In genomic region chr2:97673187-97673914, GRCh38 we compare ENCODE assay signal across 13 cellular contexts. TPM values are rescaled to one million over a fixed set of nuclear protein-coding genes. Genes with fewer than 3 reads are reported as not detected.
DNase-seq lines count a peak whose midpoint lies in the region; ATAC-seq and TF ChIP-seq lines count a peak whose summit lies in the region.
"Had no signal": no experiment of that assay in that cellular context is flagged by ENCODE, and none has a peak within 500 bp of the region (broad histone marks: within the 10 kb centered on the region; RNA-seq: fewer than 3 reads in every experiment).

No MANE protein-coding gene starts in this region.

- H3K36me3 Mint-ChIP-seq in activated CD8-positive, alpha-beta memory T cell treated with anti-CD3 and anti-CD28 coated beads, Interleukin-2, amount 10 ng/mL, durations not matched to agents 7 days and 5 days, result no peaks in the 10 kb centered on the region
- no peaks in the 10 kb centered on the region for H3K36me3 Mint-ChIP-seq in dendritic cell treated with granulocyte-macrophage colony-stimulating factor and Interleukin-4, amounts not matched to agents 40 ng/mL and 50 ng/mL, for 4 days (ENCODE audit: low read depth)
- H3K36me3 Mint-ChIP-seq: memory B cell had no signal

- peak; percentile 62 for ATAC-seq in activated CD8-positive, alpha-beta memory T cell treated with anti-CD3 and anti-CD28 coated beads, Interleukin-2, amount 10 ng/mL, durations not matched to agents 7 days and 5 days
- ATAC-seq: Right ventricle myocardium inferior had no signal

- no peak overlapping the region for H3K4me3 Mint-ChIP-seq in activated CD8-positive, alpha-beta memory T cell treated with anti-CD3 and anti-CD28 coated beads, Interleukin-2, amount 10 ng/mL, durations not matched to agents 7 days and 5 days
- H3K4me3 Mint-ChIP-seq in dendritic cell treated with granulocyte-macrophage colony-stimulating factor and Interleukin-4, amounts not matched to agents 40 ng/mL and 50 ng/mL, for 4 days, result no peak overlapping the region
- H3K4me3 Mint-ChIP-seq: memory B cell had no signal

- H3K4me1 Mint-ChIP-seq in activated CD8-positive, alpha-beta memory T cell treated with anti-CD3 and anti-CD28 coated beads, Interleukin-2, amount 10 ng/mL, durations not matched to agents 7 days and 5 days, result peaks cover 35% of the 10 kb centered on the region
- peaks cover 16% of the 10 kb centered on the region for H3K4me1 Mint-ChIP-seq in dendritic cell treated with granulocyte-macrophage colony-stimulating factor and Interleukin-4, amounts not matched to agents 40 ng/mL and 50 ng/mL, for 4 days (ENCODE audit: low read depth)

- CTCF ChIA-PET in activated CD8-positive, alpha-beta memory T cell treated with anti-CD3 and anti-CD28 coated beads, Interleukin-2, amount 10 ng/mL, durations not matched to agents 7 days and 5 days (lab: Charles Lee), result interaction anchor here (0.9 to 2.0 kb wide), 5 partner anchors 9 to 83 kb away, joined by 3 to 9 read pairs (median 4); partner anchors contain the start of genes ACTR1B and COX5B

- in situ Hi-C loops in GM13976 (cut with MboI; ENCODE audit: low sequenced_read_pairs, unreplicated experiment), result no loop called here

- H3K9me3 Mint-ChIP-seq in activated CD8-positive, alpha-beta memory T cell treated with anti-CD3 and anti-CD28 coated beads, Interleukin-2, amount 10 ng/mL, durations not matched to agents 7 days and 5 days (ENCODE audit: low read depth), result no peaks in the 10 kb centered on the region
- H3K9me3 Mint-ChIP-seq in dendritic cell treated with granulocyte-macrophage colony-stimulating factor and Interleukin-4, amounts not matched to agents 40 ng/mL and 50 ng/mL, for 4 days, result no peaks in the 10 kb centered on the region
- H3K9me3 Mint-ChIP-seq: memory B cell had no signal

- intact Hi-C loops in dendritic cell treated with granulocyte-macrophage colony-stimulating factor and Interleukin-4, amounts not matched to agents 40 ng/mL and 50 ng/mL, for 4 days (cut with micrococcal nuclease), result no loop called here

- no peaks in the 10 kb centered on the region for H3K27me3 Mint-ChIP-seq in activated CD8-positive, alpha-beta memory T cell treated with anti-CD3 and anti-CD28 coated beads, Interleukin-2, amount 10 ng/mL, durations not matched to agents 7 days and 5 days
- H3K27me3 Mint-ChIP-seq in dendritic cell treated with granulocyte-macrophage colony-stimulating factor and Interleukin-4, amounts not matched to agents 40 ng/mL and 50 ng/mL, for 4 days, result no peaks in the 10 kb centered on the region
- H3K27me3 Mint-ChIP-seq: memory B cell had no signal

- DNase-seq in activated CD8-positive, alpha-beta memory T cell treated with anti-CD3 and anti-CD28 coated beads, Interleukin-2, amount 10 ng/mL, durations not matched to agents 7 days and 5 days, result peak; percentile 57
- DNase-seq in activated CD8-positive, alpha-beta memory T cell treated with anti-CD3 and anti-CD28 coated beads, Interleukin-2, amount 50 U/mL, for 48 hours, result no peak
- DNase-seq in UCSD-AML1 (lab: John Stamatoyannopoulos, UW; ENCODE audit: unreplicated experiment) (peak; percentile 27), COLO829 (ENCODE audit: low spot score) (no peak), GM13976 (ENCODE audit: low spot score) (no peak)
- DNase-seq in stimulated activated CD8-positive, alpha-beta memory T cell treated with anti-CD3 and anti-CD28 coated beads, Interleukin-4, amount 100 ng/mL, for 48 hours, result peak; percentile 61
- no peak for DNase-seq in activated CD4-positive, CD25-positive, alpha-beta regulatory T cell (lab: John Stamatoyannopoulos, UW)
- DNase-seq: activated gamma-delta T cell, hypothalamus, NCI-H1436 had no signal

- peak overlapping the region; percentile 41 for H3K27ac Mint-ChIP-seq in activated CD8-positive, alpha-beta memory T cell treated with anti-CD3 and anti-CD28 coated beads, Interleukin-2, amount 10 ng/mL, durations not matched to agents 7 days and 5 days
- peak overlapping the region; percentile 53 for H3K27ac Mint-ChIP-seq in dendritic cell treated with granulocyte-macrophage colony-stimulating factor and Interleukin-4, amounts not matched to agents 40 ng/mL and 50 ng/mL, for 4 days
- H3K27ac Mint-ChIP-seq: memory B cell had no signal

- TF ChIP-seq CTCF in GM13976 (IDR thresholded peaks at IDR 0.05; ENCODE audit: borderline replicate concordance, control extremely low read depth, extremely low read depth, insufficient read depth, missing control alignments), result no peak

RNA-seq across cellular contexts. Expression of gene C2orf92, which starts 3.8 kb away (rescaled TPM):
- total RNA-seq in activated CD8-positive, alpha-beta memory T cell treated with anti-CD3 and anti-CD28 coated beads, Interleukin-2, amount 10 ng/mL, durations not matched to agents 7 days and 5 days, result 1 to 10 TPM; 7.3 to 8.4 TPM

RNA-seq across cellular contexts. Expression of gene ACTR1B, which starts 9.5 kb away (rescaled TPM):
- 10 to 100 TPM; 87.4 to 94.3 TPM for total RNA-seq in activated CD8-positive, alpha-beta memory T cell treated with anti-CD3 and anti-CD28 coated beads, Interleukin-2, amount 10 ng/mL, durations not matched to agents 7 days and 5 days

RNA-seq across cellular contexts. Expression of gene COX5B, which starts 27.5 kb away (rescaled TPM):
- 100 to 1,000 TPM; 206 to 236 TPM for total RNA-seq in activated CD8-positive, alpha-beta memory T cell treated with anti-CD3 and anti-CD28 coated beads, Interleukin-2, amount 10 ng/mL, durations not matched to agents 7 days and 5 days

RNA-seq across cellular contexts. Expression of gene ZAP70, which starts 40.0 kb away (rescaled TPM):
- total RNA-seq in activated CD8-positive, alpha-beta memory T cell treated with anti-CD3 and anti-CD28 coated beads, Interleukin-2, amount 10 ng/mL, durations not matched to agents 7 days and 5 days, result 100 to 1,000 TPM; 286 to 338 TPM

Comparison
In these comparisons a context has a peak if more than half of its experiments do, and no peak if none do; other contexts are left out.
1. DNase-seq: peak in activated CD8-positive, alpha-beta memory T cell treated with anti-CD3 and anti-CD28 coated beads, Interleukin-2, amount 10 ng/mL, durations not matched to agents 7 days and 5 days (single experiment), UCSD-AML1 (single experiment) and stimulated activated CD8-positive, alpha-beta memory T cell treated with anti-CD3 and anti-CD28 coated beads, Interleukin-4, amount 100 ng/mL, for 48 hours (single experiment); none in activated CD8-positive, alpha-beta memory T cell treated with anti-CD3 and anti-CD28 coated beads, Interleukin-2, amount 50 U/mL, for 48 hours (single experiment), activated CD4-positive, CD25-positive, alpha-beta regulatory T cell (0 of 4), COLO829 (single experiment) and GM13976 (single experiment).